8 cellular contexts compared by ENCODE assay signal in the genomic region with DNA sequence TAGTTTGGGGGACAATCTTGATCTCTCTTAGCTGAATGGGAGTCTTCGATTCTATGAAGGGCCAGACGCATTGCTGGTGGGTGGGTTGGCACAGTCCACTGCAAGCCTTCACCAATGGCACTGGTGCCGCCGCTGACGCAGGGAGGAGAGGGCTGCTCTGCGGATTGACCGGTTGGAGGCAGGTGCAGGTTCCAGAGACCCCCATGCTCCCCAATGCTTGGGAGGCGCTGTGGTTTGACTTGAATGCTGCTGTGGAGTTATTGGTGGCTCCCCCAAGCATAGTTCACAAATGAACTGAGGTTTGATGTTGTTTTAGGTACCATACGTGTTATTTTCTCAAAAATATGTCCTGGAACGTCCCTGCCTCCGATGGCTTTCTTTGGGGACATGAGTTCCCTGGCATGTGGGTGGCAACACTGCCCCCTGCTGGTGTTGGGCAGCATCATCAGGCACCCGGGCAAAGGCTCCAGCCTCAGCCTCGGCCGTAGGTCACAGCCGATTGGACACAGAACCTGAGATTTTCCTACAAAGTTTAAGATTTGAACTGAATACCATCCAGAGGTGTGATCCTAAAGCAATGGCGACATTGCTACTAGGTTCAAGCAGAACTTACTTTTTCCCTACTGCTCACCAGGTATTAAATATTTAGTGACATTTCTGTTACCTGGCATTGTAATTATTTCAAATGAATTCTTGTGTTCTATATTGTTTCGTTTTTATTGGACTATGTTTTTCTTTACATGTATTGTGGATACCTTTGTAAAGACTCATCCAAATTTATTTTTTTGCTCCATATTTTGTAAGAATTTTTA.
A peak's percentile ranks its signal among the peaks of the same experiment; 100 is the strongest.
DNase-seq lines count a peak whose midpoint lies in the region; ATAC-seq, FAIRE-seq and TF ChIP-seq lines count a peak whose summit lies in the region.

No MANE protein-coding gene starts in this region.

- H3K4me1 ChIP-seq in A549 = no peaks in the 10 kb centered on the region; the same call in 2 of the 3 replicates

- peak overlapping the region; percentile 43 for H3K4me2 ChIP-seq in A549

- FAIRE-seq in A549 (lab: Jason Lieb, UNC) (no peak), GM12892 (lab: Jason Lieb, UNC) (peak; percentile 96)

- peaks cover 3% of the 10 kb centered on the region for H3K27me3 Mint-ChIP-seq in activated CD4-positive, alpha-beta T cell treated with anti-CD3 and anti-CD28 coated beads for 36 hours

- intact Hi-C loops in activated CD4-positive, alpha-beta T cell treated with anti-CD3 and anti-CD28 coated beads for 36 hours (cut with DNase I, micrococcal nuclease) = loop anchor here (1.0 to 5.0 kb wide), 5 partner anchors 102 to 597 kb away; no protein-coding TSS in a partner anchor

- no peak for TF ChIP-seq EP300 in A549 (IDR thresholded peaks at IDR 0.05)

- no peaks in the 10 kb centered on the region for H3K9me3 Mint-ChIP-seq in activated CD4-positive, alpha-beta T cell treated with anti-CD3 and anti-CD28 coated beads for 36 hours (ENCODE audit: low read depth)

- peak; percentile 92 to 98 for ATAC-seq in A549
- ATAC-seq in HG02885 (IDR thresholded peaks at IDR 0.05; ENCODE audit: poor library complexity, unreplicated experiment) = peak; percentile 93
- peak; percentile 89 for ATAC-seq in activated CD4-positive, alpha-beta T cell treated with anti-CD3 and anti-CD28 coated beads for 36 hours
- ATAC-seq in left lobe of liver = peak; percentile 100

- peak; percentile 80 for TF ChIP-seq CTCF in A549 (IDR thresholded peaks at IDR 0.05)

- peak; percentile 79 to 85 for TF ChIP-seq RAD21 in A549 (conservative IDR thresholded peaks at IDR 0.05 in 1 of 2, IDR thresholded peaks at IDR 0.05 in 1 of 2)

- H3K4me3 ChIP-seq in A549 = no peak overlapping the region

- 25% methylated on average over 11 of the region's 17 CpGs for WGBS in A549 (ENCODE audit: missing lambda C conversion rate)

- peak; percentile 65 to 74 for DNase-seq in A549 (ENCODE audit: low read depth in 1 of 2, low spot score in 1 of 2)
- peak; percentile 78 for DNase-seq in GM12892 (ENCODE audit: insufficient read length)
- peak; percentile 14 to 71 for DNase-seq in NCI-H1930 (lab: John Stamatoyannopoulos, UW)
- peak; percentile 89 for DNase-seq in activated CD4-positive, alpha-beta T cell treated with anti-CD3 and anti-CD28 coated beads for 36 hours
- DNase-seq in cerebellum (ENCODE audit: low spot score) = peak; percentile 73
- DNase-seq in left lobe of liver (ENCODE audit: low spot score) = peak; percentile 82
- DNase-seq in stimulated activated CD4-positive, alpha-beta T cell treated with anti-CD3 and anti-CD28 coated beads, Interleukin-4, amount 100 ng/mL, for 24 hours = peak; percentile 80

- H3K36me3 Mint-ChIP-seq in activated CD4-positive, alpha-beta T cell treated with anti-CD3 and anti-CD28 coated beads for 36 hours (ENCODE audit: low read depth) = no peaks in the 10 kb centered on the region

- H3K27ac Mint-ChIP-seq in activated CD4-positive, alpha-beta T cell treated with anti-CD3 and anti-CD28 coated beads for 36 hours = no peak overlapping the region

- H3K27ac ChIP-seq in A549 = no peak overlapping the region; a peak in 1 of 6 replicates

- no peaks in the 10 kb centered on the region for H3K9me3 ChIP-seq in A549

- CTCF ChIA-PET in A549 (lab: Yijun Ruan, JAX) = interaction anchor here (0.6 to 1.8 kb wide), 7 partner anchors 12 to 365 kb away, joined by 3 to 8 read pairs (median 4); no protein-coding TSS in a partner anchor
- CTCF ChIA-PET in activated CD4-positive, alpha-beta T cell treated with anti-CD3 and anti-CD28 coated beads for 36 hours (lab: Charles Lee) = interaction anchor here (0.5 to 2.2 kb wide), 14 partner anchors 8 to 364 kb away, joined by 3 to 14 read pairs (median 4); no protein-coding TSS in a partner anchor

- H3K4me1 Mint-ChIP-seq in activated CD4-positive, alpha-beta T cell treated with anti-CD3 and anti-CD28 coated beads for 36 hours = peaks cover 5% of the 10 kb centered on the region

- H3K4me3 Mint-ChIP-seq in activated CD4-positive, alpha-beta T cell treated with anti-CD3 and anti-CD28 coated beads for 36 hours = no peak overlapping the region

- POLR2A ChIA-PET in A549 (lab: Yijun Ruan, JAX) = no interaction called here
- POLR2A ChIA-PET in activated CD4-positive, alpha-beta T cell treated with anti-CD3 and anti-CD28 coated beads for 36 hours (lab: Charles Lee) = no interaction called here

- TF ChIP-seq POLR2A in A549 (IDR thresholded peaks at IDR 0.05; ENCODE audit: low read length) (no peak), GM12892 (IDR thresholded peaks at IDR 0.05; ENCODE audit: low read depth, low read length) (no peak)

TF ChIP-seq in A549, 52 proteins besides CTCF, POLR2A, EP300 and RAD21:
- TF ChIP-seq NR3C1 (IDR thresholded peaks at IDR 0.05) (no peak), SMC3 (IDR thresholded peaks at IDR 0.05) (peak; percentile 79), MAX (IDR thresholded peaks at IDR 0.05) (peak; percentile 35; the same call in 1 of the 2 replicates), BHLHE40 (IDR thresholded peaks at IDR 0.05; ENCODE audit: low read depth, low read length) (no peak), HES2 (IDR thresholded peaks at IDR 0.05) (no peak)
- TF ChIP-seq, protein P1, sequence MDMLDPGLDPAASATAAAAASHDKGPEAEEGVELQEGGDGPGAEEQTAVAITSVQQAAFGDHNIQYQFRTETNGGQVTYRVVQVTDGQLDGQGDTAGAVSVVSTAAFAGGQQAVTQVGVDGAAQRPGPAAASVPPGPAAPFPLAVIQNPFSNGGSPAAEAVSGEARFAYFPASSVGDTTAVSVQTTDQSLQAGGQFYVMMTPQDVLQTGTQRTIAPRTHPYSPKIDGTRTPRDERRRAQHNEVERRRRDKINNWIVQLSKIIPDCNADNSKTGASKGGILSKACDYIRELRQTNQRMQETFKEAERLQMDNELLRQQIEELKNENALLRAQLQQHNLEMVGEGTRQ (IDR thresholded peaks at IDR 0.05) = no peak
- TF ChIP-seq, protein P2, sequence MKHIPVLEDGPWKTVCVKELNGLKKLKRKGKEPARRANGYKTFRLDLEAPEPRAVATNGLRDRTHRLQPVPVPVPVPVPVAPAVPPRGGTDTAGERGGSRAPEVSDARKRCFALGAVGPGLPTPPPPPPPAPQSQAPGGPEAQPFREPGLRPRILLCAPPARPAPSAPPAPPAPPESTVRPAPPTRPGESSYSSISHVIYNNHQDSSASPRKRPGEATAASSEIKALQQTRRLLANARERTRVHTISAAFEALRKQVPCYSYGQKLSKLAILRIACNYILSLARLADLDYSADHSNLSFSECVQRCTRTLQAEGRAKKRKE (CRISPR knock-in tag; IDR thresholded peaks at IDR 0.05; ENCODE audit: low read depth) = no peak
TF ChIP-seq in A549: peak in this region for 2.
